ENCODE assay signal across 25 cellular contexts in genomic region chr18:46360102-46360699, GRCh38.
"Had no signal": no experiment of that assay in that cellular context is flagged by ENCODE, and none has a peak within 500 bp of the region (broad histone marks: within the 10 kb centered on the region; RNA-seq: fewer than 3 reads in every experiment).

No MANE protein-coding gene starts in this region.

- ATAC-seq: activated T-cell treated with anti-CD3 and anti-CD28 coated beads, Interleukin-2, amount 50 U/mL, for 4 hours; Panc1; T-helper 17 cell had no signal

- H3K27me3 Mint-ChIP-seq: activated B cell treated with CpG ODN at 0.5 μM for 24 hours; activated CD4-positive, alpha-beta memory T cell treated with anti-CD3 and anti-CD28 coated beads for 36 hours; activated CD4-positive, alpha-beta T cell treated with anti-CD3 and anti-CD28 coated beads, Interleukin-2, amount 10 ng/mL, durations not matched to agents 7 days and 5 days; activated naive CD8-positive, alpha-beta T cell treated with anti-CD3 and anti-CD28 coated beads for 36 hours; T-helper 17 cell had no signal

- H3K9me3 Mint-ChIP-seq: activated B cell treated with CpG ODN at 0.5 μM for 24 hours; activated CD4-positive, alpha-beta T cell treated with anti-CD3 and anti-CD28 coated beads, Interleukin-2, amount 10 ng/mL, durations not matched to agents 7 days and 5 days; activated naive CD8-positive, alpha-beta T cell treated with anti-CD3 and anti-CD28 coated beads for 36 hours; activated T-cell treated with anti-CD3 and anti-CD28 coated beads, Interleukin-2, amount 50 U/mL, for 4 hours had no signal

- H3K36me3 Mint-ChIP-seq: activated CD4-positive, alpha-beta memory T cell treated with anti-CD3 and anti-CD28 coated beads for 36 hours; activated naive CD8-positive, alpha-beta T cell treated with anti-CD3 and anti-CD28 coated beads for 36 hours had no signal

- H3K27ac Mint-ChIP-seq: activated B cell treated with CpG ODN at 0.5 μM for 24 hours; activated CD4-positive, alpha-beta memory T cell treated with anti-CD3 and anti-CD28 coated beads for 36 hours; activated CD4-positive, alpha-beta T cell treated with anti-CD3 and anti-CD28 coated beads, Interleukin-2, amount 10 ng/mL, durations not matched to agents 7 days and 5 days; activated naive CD4-positive, alpha-beta T cell treated with anti-CD3 and anti-CD28 coated beads for 36 hours; activated naive CD8-positive, alpha-beta T cell treated with anti-CD3 and anti-CD28 coated beads for 36 hours; T-helper 17 cell had no signal

- H3K4me3 Mint-ChIP-seq: activated B cell treated with CpG ODN at 0.5 μM for 24 hours; activated CD4-positive, alpha-beta memory T cell treated with anti-CD3 and anti-CD28 coated beads for 36 hours; activated CD4-positive, alpha-beta T cell treated with anti-CD3 and anti-CD28 coated beads, Interleukin-2, amount 10 ng/mL, durations not matched to agents 7 days and 5 days; activated naive CD4-positive, alpha-beta T cell treated with anti-CD3 and anti-CD28 coated beads for 36 hours; activated naive CD8-positive, alpha-beta T cell treated with anti-CD3 and anti-CD28 coated beads for 36 hours; activated T-cell treated with anti-CD3 and anti-CD28 coated beads, Interleukin-2, amount 50 U/mL, for 4 hours; T-helper 17 cell had no signal

- H3K4me1 Mint-ChIP-seq: activated B cell treated with CpG ODN at 0.5 μM for 24 hours; activated CD4-positive, alpha-beta T cell treated with anti-CD3 and anti-CD28 coated beads, Interleukin-2, amount 10 ng/mL, durations not matched to agents 7 days and 5 days; activated naive CD8-positive, alpha-beta T cell treated with anti-CD3 and anti-CD28 coated beads for 36 hours; T-helper 17 cell had no signal

- DNase-seq: activated B cell treated with CpG ODN at 0.5 μM for 24 hours; activated CD4-positive, alpha-beta memory T cell treated with anti-CD3 and anti-CD28 coated beads for 36 hours; activated CD4-positive, alpha-beta T cell treated with anti-CD3 and anti-CD28 coated beads for 1 hour; activated CD4-positive, alpha-beta T cell treated with anti-CD3 and anti-CD28 coated beads, Interleukin-2, amount 10 ng/mL, durations not matched to agents 7 days and 5 days; activated CD8-positive, alpha-beta memory T cell treated with anti-CD3 and anti-CD28 coated beads for 24 hours; activated gamma-delta T cell; activated naive CD4-positive, alpha-beta T cell treated with anti-CD3 and anti-CD28 coated beads for 36 hours; activated naive CD8-positive, alpha-beta T cell treated with anti-CD3 and anti-CD28 coated beads for 36 hours; activated T-cell treated with anti-CD3 and anti-CD28 coated beads, Interleukin-2, amount 50 U/mL, for 4 hours; IMR-90; KG1; NCI-H1092; NCI-H1417; NCI-H1930; NCI-H345; NCI-H510A; NCI-H526 treated with DMSO at 0.1 percent for 48 hours; NCI-H82; NK-92 treated with Interleukin-12 subunit alpha and Interleukin-12 subunit beta, amount 100 ng/mL, for 24 hours; OCI-M1; RPMI8226; SHP77 treated with DMSO at 0.1 percent for 48 hours; T-helper 17 cell; T-helper 9 cell had no signal
